ENCODE assay signal across 8 cellular contexts in the genomic region with DNA sequence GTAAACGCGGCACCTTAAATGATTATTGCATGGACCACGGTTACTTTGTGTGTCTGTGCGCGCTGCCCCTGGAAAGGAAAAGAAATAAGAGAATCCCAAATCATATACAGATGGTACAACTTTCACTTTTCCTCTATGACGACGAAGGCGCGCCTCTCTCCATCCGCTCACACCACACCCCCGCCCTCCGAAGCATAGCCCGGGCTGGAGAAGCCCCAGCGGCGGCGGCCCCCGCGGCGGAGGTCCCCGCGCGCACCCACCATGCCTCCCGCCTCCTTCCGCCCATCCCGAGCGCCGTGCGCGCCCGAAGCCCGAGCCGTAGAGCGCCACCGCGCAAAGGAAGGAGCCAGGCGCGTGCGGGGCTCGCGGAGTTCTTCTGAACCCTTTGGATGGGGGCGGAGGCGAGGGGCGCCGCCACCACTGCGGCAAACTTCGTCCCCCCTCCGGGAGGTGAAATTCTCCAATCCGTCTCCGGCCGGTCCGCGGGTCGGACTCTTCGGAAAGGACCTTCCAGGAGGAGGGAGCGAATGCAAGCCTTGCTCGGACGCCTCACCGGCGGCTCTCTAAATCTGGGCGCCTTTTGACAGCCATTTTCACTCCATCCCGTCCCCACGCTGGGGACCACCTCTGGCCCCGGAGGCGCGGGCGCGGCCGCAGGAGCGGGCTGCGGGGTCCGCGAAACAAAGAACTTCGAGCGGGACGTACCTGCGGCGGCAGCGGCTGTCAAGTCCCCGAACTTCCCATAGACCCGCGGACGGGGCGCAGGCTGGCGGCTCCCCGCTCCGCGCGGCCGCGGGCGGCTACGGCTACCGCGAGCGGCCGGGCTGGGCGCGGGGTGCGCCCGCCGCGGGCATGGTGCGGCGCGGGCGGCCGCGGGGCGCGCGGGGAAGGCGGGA. TPM values are rescaled to one million over a fixed set of nuclear protein-coding genes. Genes with fewer than 3 reads are reported as not detected.
DNase-seq lines count a peak whose midpoint lies in the region; ATAC-seq and TF ChIP-seq lines count a peak whose summit lies in the region.

No MANE protein-coding gene starts in this region.

- H3K27me3 ChIP-seq in AG04450 (ENCODE audit: control insufficient read depth, insufficient read depth, low read length) (no peaks in the 10 kb centered on the region), adrenal gland (no peaks in the 10 kb centered on the region), right atrium auricular region (no peaks in the 10 kb centered on the region)

- no peaks in the 10 kb centered on the region for H3K36me3 ChIP-seq in adrenal gland (replicated peaks in 1 of 2)
- no peaks in the 10 kb centered on the region for H3K36me3 ChIP-seq in right atrium auricular region

- no peak for TF ChIP-seq CTCF in AG04450 (IDR thresholded peaks at IDR 0.05; ENCODE audit: low read depth, low read length)
- no peak for TF ChIP-seq CTCF in adrenal gland (IDR thresholded peaks at IDR 0.05)
- TF ChIP-seq CTCF in right atrium auricular region (IDR thresholded peaks at IDR 0.05): no peak

- POLR2A ChIA-PET in AG04450 (lab: Yijun Ruan, JAX): interaction anchor here (0.6 kb wide), 3 partner anchors 26 to 256 kb away, joined by 3 to 6 read pairs (median 5); no protein-coding TSS in a partner anchor

- WGBS in adrenal gland, 4 donors: 0 to 1% (median 0%) methylated on average over 29 to 112 of the region's 112 CpGs

- H3K4me3 ChIP-seq in AG04450 (ENCODE audit: low read depth, low read length) (peak overlapping the region; percentile 87), adrenal gland (peak overlapping the region in 3 of 4 donors; percentile 55 to 93 (median 88)), right atrium auricular region (peak overlapping the region; percentile 63 to 69)

- peak; percentile 13 for ATAC-seq in GM19025 (IDR thresholded peaks at IDR 0.05; ENCODE audit: low read depth, unreplicated experiment)
- peak; percentile 12 for ATAC-seq in HG03469 (IDR thresholded peaks at IDR 0.05; ENCODE audit: unreplicated experiment)
- ATAC-seq in GM19324 (IDR thresholded peaks at IDR 0.05; ENCODE audit: low FRiP score, unreplicated experiment): no peak

- CTCF ChIA-PET in AG04450 (lab: Charles Lee): interaction anchor here (1.6 kb wide), 1 partner anchor 12 kb away, joined by 5 read pairs; no protein-coding TSS in a partner anchor

- peak in 1 of 2 donors; percentile 47 for TF ChIP-seq POLR2A in adrenal gland (IDR thresholded peaks at IDR 0.05)

- intact Hi-C loops in adrenal gland (cut with DNase I): no loop called here

- no peak for DNase-seq in AG04450 (ENCODE audit: low read depth, low spot score)
- peak; percentile 50 to 71 (median 59) for DNase-seq in adrenal gland
- no peak for DNase-seq in right atrium auricular region (ENCODE audit: low spot score)
- peak; percentile 91 for DNase-seq in retina
- DNase-seq in putamen (ENCODE audit: low spot score): no peak

- H3K27ac ChIP-seq in AG04450 (ENCODE audit: low read depth, low read length): peak overlapping the region; percentile 82
- peak overlapping the region in 4 of 5 donors; percentile 63 to 94 (median 81) for H3K27ac ChIP-seq in adrenal gland
- H3K27ac ChIP-seq in right atrium auricular region: peak overlapping the region; percentile 76 to 77

- H3K9me3 ChIP-seq in AG04450 (ENCODE audit: control insufficient read depth, insufficient read depth, low read length) (no peaks in the 10 kb centered on the region; the same call in 1 of the 2 replicates), adrenal gland (replicated peaks in 1 of 3) (no peaks in the 10 kb centered on the region), right atrium auricular region (no peaks in the 10 kb centered on the region)

- H3K4me1 ChIP-seq in adrenal gland (replicated peaks in 1 of 2): peaks cover 8 to 19% of the 10 kb centered on the region in 2 donors
- peaks cover 0 to 8% of the 10 kb centered on the region in 2 donors for H3K4me1 ChIP-seq in right atrium auricular region

RNA-seq across cellular contexts. Expression of a gene that starts 0.5 kb away (rescaled TPM):
- 6.0 and 7.2 TPM in 2 replicates for polyA plus RNA-seq in AG04450 (2011; rRNA removed)
- polyA minus RNA-seq in AG04450 (2011; rRNA and poly(A)+ RNA removed): 16.7 and 17.4 TPM in 2 replicates
- total RNA-seq in adrenal gland: 10 to 100 TPM in 3 of 8 donors, 1 to 10 TPM in 5; 2.7 to 18.0 (median 6.5) TPM
- 1 to 10 TPM; 1.1 to 2.4 (median 1.7) TPM for polyA plus RNA-seq in adrenal gland
- total RNA-seq in right atrium auricular region: 1 to 10 TPM; 1.5 to 2.0 TPM

Comparison
In these comparisons a context has a peak if more than half of its experiments do, and no peak if none do; other contexts are left out.
1. DNase-seq: peak in adrenal gland (7 of 7) and retina (single experiment); none in AG04450 (single experiment), right atrium auricular region (single experiment) and putamen (single experiment).
2. Peak in every context shown above with its lines, with median percentiles within 50 percentile points of each other: H3K27ac ChIP-seq and H3K4me3 ChIP-seq.